ENCODE assay signal across 8 cellular contexts in the genomic region with DNA sequence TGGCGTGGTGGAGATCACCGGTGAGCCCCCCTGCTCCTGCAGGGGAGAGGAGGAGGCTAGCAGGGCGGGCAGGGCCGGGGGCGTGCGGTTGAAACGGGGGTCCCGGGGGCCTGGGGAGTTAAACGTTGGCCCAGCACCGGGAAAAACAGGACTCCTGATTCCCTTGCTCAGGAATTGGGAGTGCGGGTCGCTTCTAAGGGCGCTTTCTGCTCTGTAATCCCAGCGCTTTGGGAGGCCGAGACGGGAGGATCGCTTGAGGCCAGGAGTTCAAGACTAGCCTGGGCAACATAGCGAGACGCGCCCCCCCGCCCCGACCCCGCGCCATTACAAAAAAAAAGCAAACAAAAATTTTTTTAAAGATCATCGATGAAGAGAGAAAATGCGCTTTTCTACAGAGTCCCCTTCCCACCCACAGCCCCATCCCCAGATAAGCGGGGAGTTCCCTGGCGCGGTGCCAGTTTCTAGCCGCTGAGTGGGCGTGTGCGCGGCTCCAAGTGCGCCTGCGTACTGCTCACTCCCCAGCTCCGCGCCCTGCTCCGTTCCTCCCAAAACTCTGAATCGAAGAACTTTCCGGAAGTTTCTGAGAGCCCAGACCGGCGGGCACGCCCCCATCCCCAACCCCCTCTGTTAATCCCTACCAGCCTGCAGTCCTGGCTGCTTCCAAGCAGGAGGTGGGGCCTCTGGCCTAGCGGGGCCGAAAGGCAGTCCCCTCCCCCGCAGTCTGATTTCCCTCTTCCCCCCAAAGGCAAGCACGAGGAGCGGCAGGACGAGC. TPM values are rescaled to one million over a fixed set of nuclear protein-coding genes. Genes with fewer than 3 reads are reported as not detected.
DNase-seq lines count a peak whose midpoint lies in the region; ATAC-seq and TF ChIP-seq lines count a peak whose summit lies in the region.

No MANE protein-coding gene starts in this region.

- H3K9me3 ChIP-seq in OCI-LY7 (ENCODE audit: low read length) = no peaks in the 10 kb centered on the region
- no peaks in the 10 kb centered on the region for H3K9me3 ChIP-seq in mononuclear cell (ENCODE audit: low read depth, low read length)

- no TSS peak for BruUV-seq in OCI-LY7 (replicated peaks; lab: Mats Ljungman, UMichigan)

- peak overlapping the region; percentile 81 for H3K27ac ChIP-seq in OCI-LY7 (ENCODE audit: low read depth, low read length, poor library complexity, severe bottlenecking)

- peaks cover 9% of the 10 kb centered on the region; the same call in 1 of the 2 replicates for H3K36me3 ChIP-seq in OCI-LY7 (ENCODE audit: insufficient read depth, low read length)

- H4K20me1 ChIP-seq in OCI-LY7 (ENCODE audit: insufficient read depth, low read length) = no peaks in the 10 kb centered on the region

- DNase-seq in GM04504 (ENCODE audit: low read depth) (peak; percentile 76), OCI-LY7 (ENCODE audit: low spot score) (peak; percentile 81), activated T-cell treated with anti-CD3 and anti-CD28 coated beads for 4 hours (peak; percentile 70), epithelial cell of esophagus (ENCODE audit: low read depth) (peak; percentile 72)
- DNase-seq in stimulated activated CD8-positive, alpha-beta memory T cell treated with anti-CD3 and anti-CD28 coated beads, Interleukin-2, amount 100 ng/mL, for 1 hour (ENCODE audit: low read depth in 2 of 2) = peak; percentile 51 to 67

- intact Hi-C loops in OCI-LY7 (cut with micrococcal nuclease; ENCODE audit: unreplicated experiment) = no loop called here

- H3K4me3 ChIP-seq in OCI-LY7 (ENCODE audit: low read depth, low read length, poor library complexity, severe bottlenecking) (peak overlapping the region; percentile 89), epithelial cell of esophagus (ENCODE audit: low read length) (peak overlapping the region; percentile 90), mononuclear cell (ENCODE audit: low read length) (peak overlapping the region; percentile 47)

- peak overlapping the region; percentile 87 for H3K4me2 ChIP-seq in OCI-LY7 (ENCODE audit: low read length)

- TF ChIP-seq CTCF in OCI-LY7 (conservative IDR thresholded peaks at IDR 0.05; ENCODE audit: low read length) (no peak), epithelial cell of esophagus (IDR thresholded peaks at IDR 0.05; ENCODE audit: insufficient read depth, low read depth, low read length, missing control alignments) (no peak)

- peak; percentile 38 for ATAC-seq in HG03095 (IDR thresholded peaks at IDR 0.05; ENCODE audit: unreplicated experiment)
- no peak for ATAC-seq in HG03280 (IDR thresholded peaks at IDR 0.05; ENCODE audit: unreplicated experiment)

- H2AFZ ChIP-seq in OCI-LY7 (ENCODE audit: low read length) = peak overlapping the region; percentile 42; the same call in 1 of the 2 replicates

- no peaks in the 10 kb centered on the region for H3K9me2 ChIP-seq in OCI-LY7 (ENCODE audit: insufficient read depth, low read length)

- CTCF ChIA-PET in OCI-LY7 (lab: Charles Lee; ENCODE audit: unreplicated experiment) = no interaction called here

- H3K4me1 ChIP-seq in OCI-LY7 (ENCODE audit: insufficient read depth, low read length, poor library complexity, severe bottlenecking) (peaks cover 51% of the 10 kb centered on the region), mononuclear cell (ENCODE audit: insufficient read depth, low read length) (peaks cover 20% of the 10 kb centered on the region)

- POLR2A ChIA-PET in OCI-LY7 (lab: Charles Lee) = interaction anchor here (0.7 to 2.7 kb wide), 2 partner anchors 14 to 192 kb away, joined by 9 to 13 read pairs; no protein-coding TSS in a partner anchor

- H3K79me2 ChIP-seq in OCI-LY7 (ENCODE audit: insufficient read depth, low read depth, low read length) = no peaks in the 10 kb centered on the region

- H3K27me3 ChIP-seq in mononuclear cell (ENCODE audit: insufficient read depth, low read length) = no peaks in the 10 kb centered on the region

RNA-seq across cellular contexts. Expression of a gene that starts 0.8 kb away (rescaled TPM):
- 133 and 204 TPM in 2 replicates for total RNA-seq in OCI-LY7 (2014; rRNA removed; shearing (Covaris generic))
- total RNA-seq in OCI-LY7 (2022) (349 and 470 TPM in 2 replicates), mononuclear cell (4.5 TPM)

RNA-seq across cellular contexts. Expression of a gene that starts 55.5 kb away (rescaled TPM):
- total RNA-seq in OCI-LY7 (2014; rRNA removed; shearing (Covaris generic)) = 42.6 and 45.5 TPM in 2 replicates
- total RNA-seq in OCI-LY7 (2022) (109 and 126 TPM in 2 replicates), mononuclear cell (23.5 TPM)

Comparison
In these comparisons a context has a peak if more than half of its experiments do, and no peak if none do; other contexts are left out.
1. RNA of a gene that starts 0.8 kb away (total RNA-seq): 133 to 470 TPM in OCI-LY7; 4.5 TPM in mononuclear cell (single experiment); every median in the first group is over 10 times any median in the second.
2. Peak in every context shown above with its lines, with median percentiles within 50 percentile points of each other: DNase-seq and H3K4me3 ChIP-seq.